ENCODE assay signal across 9 cellular contexts in genomic region chr4:1763550-1764080, GRCh38. TPM values are rescaled to one million over a fixed set of nuclear protein-coding genes. Genes with fewer than 3 reads are reported as not detected.
DNase-seq lines count a peak whose midpoint lies in the region; ATAC-seq and TF ChIP-seq lines count a peak whose summit lies in the region.
"Had no signal": no experiment of that assay in that cellular context is flagged by ENCODE, and none has a peak within 500 bp of the region (broad histone marks: within the 10 kb centered on the region; RNA-seq: fewer than 3 reads in every experiment).

No MANE protein-coding gene starts in this region.

- no peaks in the 10 kb centered on the region for H3K9me3 ChIP-seq in NT2/D1 (ENCODE audit: insufficient read depth, low read length)

- H3K4me1 Mint-ChIP-seq in naive B cell (peaks cover 13 to 26% (median 14%) of the 10 kb centered on the region in 3 donors), endothelial cell (ENCODE audit: unreplicated experiment) (no peaks in the 10 kb centered on the region)

- H3K36me3 Mint-ChIP-seq in naive B cell = no peaks in the 10 kb centered on the region
- no peaks in the 10 kb centered on the region for H3K36me3 Mint-ChIP-seq in endothelial cell (ENCODE audit: low read depth, unreplicated experiment)

- ATAC-seq in naive B cell (ENCODE audit: low read depth in 2 of 2) (peak; percentile 17 to 22), GM18867 (IDR thresholded peaks at IDR 0.05; ENCODE audit: unreplicated experiment) (no peak), GM21737 (IDR thresholded peaks at IDR 0.05; ENCODE audit: unreplicated experiment) (no peak)

- H3K4me3 ChIP-seq in NT2/D1 (ENCODE audit: insufficient read length, low read depth) = no peak overlapping the region

- peak overlapping the region; percentile 21 for H3K9ac ChIP-seq in NT2/D1 (ENCODE audit: insufficient read length, low read depth)

- H3K27ac Mint-ChIP-seq in naive B cell (no peak overlapping the region), endothelial cell (ENCODE audit: unreplicated experiment) (no peak overlapping the region)

- no peak for TF ChIP-seq CTCF in endothelial cell (IDR thresholded peaks at IDR 0.05; ENCODE audit: unreplicated experiment)

- peak; percentile 90 for DNase-seq in AG20443 (ENCODE audit: low spot score)
- no peak for DNase-seq in NT2/D1 (ENCODE audit: low read depth, low spot score)
- peak; percentile 57 for DNase-seq in fibroblast of peridontal ligament (ENCODE audit: extremely low read depth)
- DNase-seq in naive B cell = no peak
- no peak for DNase-seq in endothelial cell (ENCODE audit: low spot score)
- no peak for DNase-seq in activated CD4-positive, alpha-beta T cell treated with anti-CD3 and anti-CD28 coated beads, Interleukin-2, amount 50 U/mL, for 1 hour
- DNase-seq: NCI-H2171 had no signal

- H3K27me3 Mint-ChIP-seq in naive B cell (peaks cover 0 to 39% (median 24%) of the 10 kb centered on the region in 3 donors), endothelial cell (ENCODE audit: unreplicated experiment) (peaks cover 7% of the 10 kb centered on the region)

- peaks cover 46% of the 10 kb centered on the region for H3K4me1 ChIP-seq in NT2/D1 (ENCODE audit: insufficient read depth, insufficient read length)

- H3K4me3 Mint-ChIP-seq in naive B cell (peak overlapping the region in 1 of 8 donors; percentile 35), endothelial cell (ENCODE audit: unreplicated experiment) (no peak overlapping the region)

- no peaks in the 10 kb centered on the region for H3K9me3 Mint-ChIP-seq in naive B cell
- H3K9me3 Mint-ChIP-seq in endothelial cell (ENCODE audit: unreplicated experiment) = no peaks in the 10 kb centered on the region

- no peaks in the 10 kb centered on the region for H3K36me3 ChIP-seq in NT2/D1 (ENCODE audit: insufficient read depth, insufficient read length, low read length)

- peaks cover 5% of the 10 kb centered on the region for H3K27me3 ChIP-seq in NT2/D1 (ENCODE audit: insufficient read depth, insufficient read length)

RNA-seq across cellular contexts. Expression of gene FGFR3, which starts 29.5 kb away (rescaled TPM):
- under 1 TPM in 1 of 6 donors, not detected in 5; 0.07 TPM for polyA plus RNA-seq in naive B cell (ENCODE audit: low read depth in 6 of 6)
- 1.0 TPM for total RNA-seq in endothelial cell (ENCODE audit: unreplicated experiment)

RNA-seq across cellular contexts. Expression of gene TACC3, which starts 42.3 kb away (rescaled TPM):
- 10 to 100 TPM; 15.0 to 21.0 (median 17.2) TPM for polyA plus RNA-seq in naive B cell (ENCODE audit: low read depth in 6 of 6)
- 42.2 TPM for total RNA-seq in endothelial cell (ENCODE audit: unreplicated experiment)

RNA-seq across cellular contexts. Expression of gene TMEM129, which starts 42.5 kb away (rescaled TPM):
- 10 to 100 TPM; 29.6 to 43.7 (median 34.7) TPM for polyA plus RNA-seq in naive B cell (ENCODE audit: low read depth in 6 of 6)
- 27.2 TPM for total RNA-seq in endothelial cell (ENCODE audit: unreplicated experiment)

RNA-seq across cellular contexts. Expression of gene SLBP, which starts 51.5 kb away (rescaled TPM):
- polyA plus RNA-seq in naive B cell (ENCODE audit: low read depth in 6 of 6) = 10 to 100 TPM; 32.7 to 50.5 (median 43.4) TPM
- total RNA-seq in endothelial cell (ENCODE audit: unreplicated experiment) = 33.2 TPM

Comparison
In these comparisons a context has a peak if more than half of its experiments do, and no peak if none do; other contexts are left out.
1. DNase-seq: peak in AG20443 (single experiment) and fibroblast of peridontal ligament (single experiment); none in NT2/D1 (single experiment), naive B cell (single experiment), endothelial cell (single experiment) and activated CD4-positive, alpha-beta T cell treated with anti-CD3 and anti-CD28 coated beads, Interleukin-2, amount 50 U/mL, for 1 hour (single experiment).
2. ATAC-seq: peak in naive B cell (2 of 2); none in GM18867 (single experiment) and GM21737 (single experiment).